Comparison of ENCODE assay signal across 28 cellular contexts in the genomic region with DNA sequence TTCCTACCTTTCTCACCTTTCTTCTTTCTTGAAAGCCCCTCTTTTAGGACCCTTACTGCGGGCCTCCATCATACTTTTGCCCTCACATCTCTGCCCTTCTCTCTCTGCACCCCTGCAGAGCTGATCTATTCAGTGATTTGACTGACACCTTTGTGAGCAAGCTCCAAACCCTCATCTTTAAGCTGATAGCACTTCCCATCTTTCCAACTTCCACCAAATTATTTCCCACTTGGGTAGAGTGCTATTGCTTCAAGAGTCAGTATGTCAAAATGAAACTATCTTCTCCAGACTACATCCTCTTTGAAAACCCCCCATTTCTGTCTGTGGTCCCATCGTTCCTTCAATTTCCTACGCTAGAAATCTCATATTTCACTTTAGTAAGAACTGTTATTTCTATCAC. TPM values are rescaled to one million over a fixed set of nuclear protein-coding genes. Genes with fewer than 3 reads are reported as not detected.
"Had no signal": no experiment of that assay in that cellular context is flagged by ENCODE, and none has a peak within 500 bp of the region (broad histone marks: within the 10 kb centered on the region; RNA-seq: fewer than 3 reads in every experiment).

No MANE protein-coding gene starts in this region.

- H3K4me2 ChIP-seq: neural progenitor cell had no signal

- H3K9me3 Mint-ChIP-seq: activated naive CD4-positive, alpha-beta T cell treated with anti-CD3 and anti-CD28 coated beads for 36 hours; activated naive CD8-positive, alpha-beta T cell treated with anti-CD3 and anti-CD28 coated beads for 36 hours; natural killer cell; neural progenitor cell; stimulated activated naive CD8-positive, alpha-beta T cell treated with anti-CD3 and anti-CD28 coated beads, Interleukin-15, amount 100 ng/mL, for 72 hours; T-helper 2 cell treated with Interferon-gamma antibody and Interleukin-4, amounts not matched to agents 5 μg/mL and 100 μg/mL, for 36 hours; type B pancreatic cell had no signal

- H3K36me3 Mint-ChIP-seq: natural killer cell, type B pancreatic cell had no signal

- H3K4me3 ChIP-seq: heart left ventricle, neural progenitor cell, right lobe of liver, uterus had no signal

- H3K27ac ChIP-seq: brain microvascular endothelial cell, heart left ventricle, neural progenitor cell, right lobe of liver, uterus had no signal

- H3K36me3 ChIP-seq: uterus had no signal

- DNase-seq: activated CD4-positive, alpha-beta T cell treated with anti-CD3 and anti-CD28 coated beads for 48 hours; activated effector memory CD4-positive, alpha-beta T cell treated with Interleukin-2 at 50 U/mL for 16 hours; activated naive CD4-positive, alpha-beta T cell treated with anti-CD3 and anti-CD28 coated beads for 36 hours; activated naive CD8-positive, alpha-beta T cell treated with anti-CD3 and anti-CD28 coated beads for 36 hours; activated T-cell treated with anti-CD3 and anti-CD28 coated beads for 4 hours; brain microvascular endothelial cell; caudate nucleus; cortex of kidney; foreskin fibroblast; heart left ventricle; mesenchymal stem cell; natural killer cell; occipital lobe; right lobe of liver; stimulated activated CD4-positive, alpha-beta T cell treated with anti-CD3 and anti-CD28 coated beads, Interleukin-4, amount 100 ng/mL, for 1 hour; stimulated activated naive CD8-positive, alpha-beta T cell treated with anti-CD3 and anti-CD28 coated beads, Interleukin-15, amount 100 ng/mL, for 72 hours; substantia nigra; T-helper 1 cell; uterus had no signal

- H3K27me3 Mint-ChIP-seq: activated naive CD8-positive, alpha-beta T cell treated with anti-CD3 and anti-CD28 coated beads for 36 hours; stimulated activated naive CD8-positive, alpha-beta T cell treated with anti-CD3 and anti-CD28 coated beads, Interleukin-15, amount 100 ng/mL, for 72 hours; type B pancreatic cell had no signal

- ATAC-seq: heart left ventricle; natural killer cell; right lobe of liver; stimulated activated naive CD8-positive, alpha-beta T cell treated with anti-CD3 and anti-CD28 coated beads, Interleukin-15, amount 100 ng/mL, for 72 hours had no signal

- H3K27ac Mint-ChIP-seq: activated naive CD4-positive, alpha-beta T cell treated with anti-CD3 and anti-CD28 coated beads for 36 hours; activated naive CD8-positive, alpha-beta T cell treated with anti-CD3 and anti-CD28 coated beads for 36 hours; natural killer cell; neural progenitor cell; T-helper 2 cell treated with Interferon-gamma antibody and Interleukin-4, amounts not matched to agents 5 μg/mL and 100 μg/mL, for 36 hours; type B pancreatic cell had no signal

- H3K9me3 ChIP-seq: heart left ventricle, right lobe of liver, uterus had no signal

- H3K4me1 ChIP-seq: neural progenitor cell, right lobe of liver, uterus had no signal

- H3K4me1 Mint-ChIP-seq: activated naive CD8-positive, alpha-beta T cell treated with anti-CD3 and anti-CD28 coated beads for 36 hours; natural killer cell; neural progenitor cell; stimulated activated naive CD8-positive, alpha-beta T cell treated with anti-CD3 and anti-CD28 coated beads, Interleukin-15, amount 100 ng/mL, for 72 hours had no signal

- H2AFZ ChIP-seq: neural progenitor cell had no signal

- H3K27me3 ChIP-seq: brain microvascular endothelial cell, heart left ventricle, neural progenitor cell, right lobe of liver, uterus had no signal

- H3K4me3 Mint-ChIP-seq: activated naive CD4-positive, alpha-beta T cell treated with anti-CD3 and anti-CD28 coated beads for 36 hours; activated naive CD8-positive, alpha-beta T cell treated with anti-CD3 and anti-CD28 coated beads for 36 hours; natural killer cell; neural progenitor cell; stimulated activated naive CD8-positive, alpha-beta T cell treated with anti-CD3 and anti-CD28 coated beads, Interleukin-15, amount 100 ng/mL, for 72 hours; T-helper 2 cell treated with Interferon-gamma antibody and Interleukin-4, amounts not matched to agents 5 μg/mL and 100 μg/mL, for 36 hours; type B pancreatic cell had no signal

- H3K9ac ChIP-seq: neural progenitor cell had no signal

RNA-seq across cellular contexts. Expression of gene LCTL, which starts 41.0 kb away (rescaled TPM):
- total RNA-seq: activated naive CD4-positive, alpha-beta T cell treated with anti-CD3 and anti-CD28 coated beads for 36 hours; activated naive CD8-positive, alpha-beta T cell treated with anti-CD3 and anti-CD28 coated beads for 36 hours; endothelial cell of umbilical vein; heart left ventricle; kidney epithelial cell; lower leg skin; mononuclear cell; natural killer cell; posterior vena cava; right lobe of liver; skeletal muscle tissue; uterus had no signal
